Comparison of ENCODE assay signal across 1 cellular context in the genomic region with DNA sequence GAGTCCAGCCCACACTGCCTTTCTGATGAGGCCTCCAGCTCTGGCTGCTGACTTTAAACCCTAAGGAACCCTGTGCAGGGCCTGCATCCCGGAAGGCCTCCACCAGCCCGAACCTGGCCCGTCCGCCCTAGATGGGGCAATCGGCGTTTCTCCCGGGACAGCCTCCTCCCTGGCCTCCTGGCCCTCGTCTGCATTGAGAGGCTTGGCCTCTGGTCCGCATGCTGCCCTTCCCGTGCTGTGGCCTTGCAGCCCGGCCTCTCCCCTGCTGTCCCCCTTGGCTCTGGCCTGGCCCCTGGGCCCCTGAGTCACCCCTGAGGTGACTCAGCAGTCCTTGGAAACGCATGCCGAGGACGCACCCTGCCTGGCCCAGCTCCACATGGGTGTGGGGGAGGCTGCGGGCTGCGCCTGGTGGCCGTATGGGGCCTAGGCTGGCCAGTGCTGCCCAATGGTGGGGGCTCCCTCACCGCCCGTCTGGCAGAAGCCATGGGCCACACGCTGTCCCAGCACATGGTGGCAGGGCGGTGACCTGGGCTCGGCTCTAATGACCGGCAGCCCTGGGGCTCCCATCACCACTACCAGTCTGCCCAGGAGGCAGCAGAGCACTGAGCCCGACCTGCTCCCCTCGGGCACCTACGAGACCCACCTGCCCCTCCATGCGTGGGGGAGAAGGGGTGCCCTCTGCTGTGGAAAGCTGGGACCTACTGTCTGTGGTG.
TF ChIP-seq lines count a peak whose summit lies in the region.

No MANE protein-coding gene starts in this region.

TF ChIP-seq in neural cell, 6 proteins besides CTCF, POLR2A, EP300 and RAD21 (continued from another document):
- TF ChIP-seq REST (IDR thresholded peaks at IDR 0.05; ENCODE audit: borderline replicate concordance) (no peak), POLR2AphosphoS5 (IDR thresholded peaks at IDR 0.05) (no peak), EZH2 (IDR thresholded peaks at IDR 0.05; ENCODE audit: borderline replicate concordance, insufficient read depth, low read length, poor library complexity, severe bottlenecking) (no peak)
